Comparison of ENCODE assay signal across 2 cellular contexts in genomic region chr3:127794402-127794801, GRCh38.
TF ChIP-seq lines count a peak whose summit lies in the region.

No MANE protein-coding gene starts in this region.

TF ChIP-seq in Ishikawa, 13 proteins besides CTCF, POLR2A, EP300 and RAD21:
- TF ChIP-seq CREB1 (IDR thresholded peaks at IDR 0.05; ENCODE audit: low read depth) (peak; percentile 57; the same call in 1 of the 2 replicates), REST (IDR thresholded peaks at IDR 0.05; ENCODE audit: low read depth) (no peak)

TF ChIP-seq in GM12878, 131 proteins besides CTCF, POLR2A, EP300 and RAD21 (continued from another document):
- TF ChIP-seq, protein P1, sequence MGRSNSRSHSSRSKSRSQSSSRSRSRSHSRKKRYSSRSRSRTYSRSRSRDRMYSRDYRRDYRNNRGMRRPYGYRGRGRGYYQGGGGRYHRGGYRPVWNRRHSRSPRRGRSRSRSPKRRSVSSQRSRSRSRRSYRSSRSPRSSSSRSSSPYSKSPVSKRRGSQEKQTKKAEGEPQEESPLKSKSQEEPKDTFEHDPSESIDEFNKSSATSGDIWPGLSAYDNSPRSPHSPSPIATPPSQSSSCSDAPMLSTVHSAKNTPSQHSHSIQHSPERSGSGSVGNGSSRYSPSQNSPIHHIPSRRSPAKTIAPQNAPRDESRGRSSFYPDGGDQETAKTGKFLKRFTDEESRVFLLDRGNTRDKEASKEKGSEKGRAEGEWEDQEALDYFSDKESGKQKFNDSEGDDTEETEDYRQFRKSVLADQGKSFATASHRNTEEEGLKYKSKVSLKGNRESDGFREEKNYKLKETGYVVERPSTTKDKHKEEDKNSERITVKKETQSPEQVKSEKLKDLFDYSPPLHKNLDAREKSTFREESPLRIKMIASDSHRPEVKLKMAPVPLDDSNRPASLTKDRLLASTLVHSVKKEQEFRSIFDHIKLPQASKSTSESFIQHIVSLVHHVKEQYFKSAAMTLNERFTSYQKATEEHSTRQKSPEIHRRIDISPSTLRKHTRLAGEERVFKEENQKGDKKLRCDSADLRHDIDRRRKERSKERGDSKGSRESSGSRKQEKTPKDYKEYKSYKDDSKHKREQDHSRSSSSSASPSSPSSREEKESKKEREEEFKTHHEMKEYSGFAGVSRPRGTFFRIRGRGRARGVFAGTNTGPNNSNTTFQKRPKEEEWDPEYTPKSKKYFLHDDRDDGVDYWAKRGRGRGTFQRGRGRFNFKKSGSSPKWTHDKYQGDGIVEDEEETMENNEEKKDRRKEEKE (IDR thresholded peaks at IDR 0.05), result no peak
- no peak for TF ChIP-seq SUPT20H (IDR thresholded peaks at IDR 0.05; ENCODE audit: borderline replicate concordance, control insufficient read depth, low read depth, low read length)
- peak; percentile 96 for TF ChIP-seq CREB1 (IDR thresholded peaks at IDR 0.05; ENCODE audit: low read depth)
- no peak for TF ChIP-seq GABPA (IDR thresholded peaks at IDR 0.05; ENCODE audit: low read depth)
- peak; percentile 68 for TF ChIP-seq ATF7 (IDR thresholded peaks at IDR 0.05; ENCODE audit: low read depth)
- TF ChIP-seq CEBPZ (IDR thresholded peaks at IDR 0.05; ENCODE audit: low read depth, low read length), result no peak
- no peak for TF ChIP-seq KAT2A (conservative IDR thresholded peaks at IDR 0.05; ENCODE audit: control insufficient read depth, low read depth, low read length)
- TF ChIP-seq CREM (IDR thresholded peaks at IDR 0.05; ENCODE audit: low read depth), result peak; percentile 91
- TF ChIP-seq KLF5 (IDR thresholded peaks at IDR 0.05; ENCODE audit: partially characterized antibody), result no peak
- no peak for TF ChIP-seq ZNF592 (IDR thresholded peaks at IDR 0.05)
TF ChIP-seq in GM12878: peak in this region for 3.
